ENCODE assay signal across 9 cellular contexts in the genomic region with DNA sequence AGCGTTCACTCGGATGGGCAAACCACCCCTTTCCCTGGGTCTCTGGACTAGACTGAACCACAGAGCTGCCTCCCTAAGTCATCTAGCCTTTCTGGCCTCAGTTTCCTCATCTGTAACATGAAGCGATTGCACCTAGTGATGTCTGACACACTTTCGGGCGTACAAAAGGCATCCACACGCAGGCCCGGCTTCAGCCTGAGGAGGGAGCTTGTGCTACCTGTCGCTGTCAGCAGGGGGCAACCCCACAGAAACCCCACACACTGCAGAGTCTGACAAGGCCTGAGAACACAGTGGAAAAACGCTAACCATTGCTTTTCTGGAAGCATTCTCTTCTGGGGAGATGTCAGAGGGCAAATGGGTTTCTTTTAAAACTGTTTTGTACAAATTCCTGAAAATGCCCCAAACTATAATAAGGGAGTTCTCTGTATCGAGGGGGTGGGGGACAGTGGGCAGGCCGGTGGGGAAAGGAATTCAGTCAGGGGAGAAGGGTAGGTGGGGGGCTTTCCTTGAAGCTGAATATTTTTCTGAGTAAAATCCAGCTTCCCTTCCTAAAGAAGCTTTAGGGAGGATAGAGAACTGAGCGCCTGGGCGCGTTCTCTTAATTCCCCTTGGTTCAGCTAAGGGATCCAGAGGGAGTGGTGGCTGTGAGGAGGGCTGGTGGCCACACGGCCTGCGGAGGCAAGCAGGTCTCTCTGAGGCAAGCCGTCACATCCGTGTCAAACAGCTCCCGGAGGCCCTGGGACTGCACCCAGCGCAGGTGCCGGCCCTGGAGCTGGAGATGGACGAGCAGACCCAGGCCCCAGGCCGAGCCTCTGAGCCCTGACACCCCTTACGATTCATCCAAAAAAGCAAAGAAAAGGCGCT. TPM values are rescaled to one million over a fixed set of nuclear protein-coding genes. Genes with fewer than 3 reads are reported as not detected.
DNase-seq lines count a peak whose midpoint lies in the region; ATAC-seq and TF ChIP-seq lines count a peak whose summit lies in the region.
"Had no signal": no experiment of that assay in that cellular context is flagged by ENCODE, and none has a peak within 500 bp of the region (broad histone marks: within the 10 kb centered on the region; RNA-seq: fewer than 3 reads in every experiment).

No MANE protein-coding gene starts in this region.

- intact Hi-C loops in posterior vena cava (cut with DNase I) = no loop called here

- H3K27me3 Mint-ChIP-seq in T-cell = no peaks in the 10 kb centered on the region

- peak; percentile 78 for TF ChIP-seq CTCF in astrocyte of the cerebellum (IDR thresholded peaks at IDR 0.05; ENCODE audit: low read depth, low read length, missing control alignments)

- peaks cover 3% of the 10 kb centered on the region; the same call in 1 of the 2 replicates for H3K27me3 ChIP-seq in iPS DF 6.9 (ENCODE audit: control insufficient read depth, insufficient read depth, low read length)

- POLR2A ChIA-PET in T-cell (lab: Charles Lee) = no interaction called here

- TF ChIP-seq RAD21 in Ishikawa (IDR thresholded peaks at IDR 0.05; ENCODE audit: low read depth) = peak; percentile 60

- H3K9me3 ChIP-seq in iPS DF 6.9 (ENCODE audit: control insufficient read depth, insufficient read depth, low read length) = no peaks in the 10 kb centered on the region

- no peak overlapping the region for H3K27ac Mint-ChIP-seq in T-cell

- ATAC-seq in GM21515 (IDR thresholded peaks at IDR 0.05; ENCODE audit: unreplicated experiment) = peak; percentile 85
- peak; percentile 57 to 75 (median 62) for ATAC-seq in T-cell (replicated peaks in 1 of 4)

- peak; percentile 69 for DNase-seq in ELR (ENCODE audit: low read depth)
- peak in 28 of 34 experiments; percentile 3 to 45 (median 26) for DNase-seq in T-cell
- no peak for DNase-seq in astrocyte of the cerebellum (ENCODE audit: low read depth)
- DNase-seq in iPS DF 6.9 (ENCODE audit: low read depth, low spot score) = peak; percentile 52
- peak; percentile 62 for DNase-seq in stimulated activated CD4-positive, alpha-beta T cell treated with anti-CD3 and anti-CD28 coated beads, Interleukin-1b, Interleukin-23, amount 100 ng/mL, for 48 hours
- no peak for DNase-seq in posterior vena cava (ENCODE audit: low spot score)

- TF ChIP-seq EP300 in Ishikawa (IDR thresholded peaks at IDR 0.05; ENCODE audit: borderline replicate concordance) = no peak

- H3K4me1 ChIP-seq in iPS DF 6.9 (ENCODE audit: control insufficient read depth, insufficient read depth, low read length) = peaks cover 2% of the 10 kb centered on the region; the same call in 1 of the 2 replicates

- no peaks in the 10 kb centered on the region for H3K9me3 Mint-ChIP-seq in T-cell
- H3K9me3 Mint-ChIP-seq: dendritic cell treated with granulocyte-macrophage colony-stimulating factor and Interleukin-4, amounts not matched to agents 40 ng/mL and 50 ng/mL, for 4 days had no signal

- CTCF ChIA-PET in T-cell (lab: Charles Lee) = interaction anchor here (0.6 to 1.1 kb wide), 5 partner anchors 9 to 879 kb away, joined by 3 to 7 read pairs (median 3); no protein-coding TSS in a partner anchor

- no peak overlapping the region for H3K27ac ChIP-seq in iPS DF 6.9 (ENCODE audit: low read length)

- H3K4me1 Mint-ChIP-seq in T-cell = no peaks in the 10 kb centered on the region

- H3K4me3 ChIP-seq in astrocyte of the cerebellum (ENCODE audit: low read depth, low read length) = no peak overlapping the region
- no peak overlapping the region for H3K4me3 ChIP-seq in iPS DF 6.9 (ENCODE audit: low read length)

- WGBS in iPS DF 6.9 (ENCODE audit: insufficient coverage, insufficient read length) = no CpG with 5 or more reads among the region's 25 CpGs

- no peaks in the 10 kb centered on the region for H3K36me3 ChIP-seq in iPS DF 6.9 (ENCODE audit: control insufficient read depth, insufficient read depth, low read length)

- no peak overlapping the region for H3K4me3 Mint-ChIP-seq in T-cell
- H3K4me3 Mint-ChIP-seq: dendritic cell treated with granulocyte-macrophage colony-stimulating factor and Interleukin-4, amounts not matched to agents 40 ng/mL and 50 ng/mL, for 4 days had no signal

- in situ Hi-C loops in astrocyte of the cerebellum (cut with HindIII; ENCODE audit: low sequenced_read_pairs) = no loop called here

- H3K36me3 Mint-ChIP-seq in T-cell = no peaks in the 10 kb centered on the region

TF ChIP-seq in Ishikawa, 13 proteins besides CTCF, POLR2A, EP300 and RAD21:
- TF ChIP-seq FOXM1 (IDR thresholded peaks at IDR 0.05; ENCODE audit: borderline replicate concordance, low read depth) = no peak
- TF ChIP-seq TAF1 (IDR thresholded peaks at IDR 0.05; ENCODE audit: low read depth) = no peak
- TF ChIP-seq YY1 (IDR thresholded peaks at IDR 0.05; ENCODE audit: low read depth) = no peak
- no peak for TF ChIP-seq ZBTB7A (IDR thresholded peaks at IDR 0.05; ENCODE audit: low read depth)
- TF ChIP-seq TCF12 (IDR thresholded peaks at IDR 0.05; ENCODE audit: low read depth) = no peak
- TF ChIP-seq TEAD4 (IDR thresholded peaks at IDR 0.05) = no peak
- no peak for TF ChIP-seq CEBPB (IDR thresholded peaks at IDR 0.05)
- no peak for TF ChIP-seq CREB1 (IDR thresholded peaks at IDR 0.05; ENCODE audit: low read depth)
- TF ChIP-seq, protein P1, sequence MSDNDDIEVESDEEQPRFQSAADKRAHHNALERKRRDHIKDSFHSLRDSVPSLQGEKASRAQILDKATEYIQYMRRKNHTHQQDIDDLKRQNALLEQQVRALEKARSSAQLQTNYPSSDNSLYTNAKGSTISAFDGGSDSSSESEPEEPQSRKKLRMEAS (IDR thresholded peaks at IDR 0.05) = no peak
- TF ChIP-seq, protein P2, sequence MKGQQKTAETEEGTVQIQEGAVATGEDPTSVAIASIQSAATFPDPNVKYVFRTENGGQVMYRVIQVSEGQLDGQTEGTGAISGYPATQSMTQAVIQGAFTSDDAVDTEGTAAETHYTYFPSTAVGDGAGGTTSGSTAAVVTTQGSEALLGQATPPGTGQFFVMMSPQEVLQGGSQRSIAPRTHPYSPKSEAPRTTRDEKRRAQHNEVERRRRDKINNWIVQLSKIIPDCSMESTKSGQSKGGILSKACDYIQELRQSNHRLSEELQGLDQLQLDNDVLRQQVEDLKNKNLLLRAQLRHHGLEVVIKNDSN (IDR thresholded peaks at IDR 0.05) = no peak
- TF ChIP-seq NFIC (IDR thresholded peaks at IDR 0.05) = no peak
- TF ChIP-seq, protein P3, sequence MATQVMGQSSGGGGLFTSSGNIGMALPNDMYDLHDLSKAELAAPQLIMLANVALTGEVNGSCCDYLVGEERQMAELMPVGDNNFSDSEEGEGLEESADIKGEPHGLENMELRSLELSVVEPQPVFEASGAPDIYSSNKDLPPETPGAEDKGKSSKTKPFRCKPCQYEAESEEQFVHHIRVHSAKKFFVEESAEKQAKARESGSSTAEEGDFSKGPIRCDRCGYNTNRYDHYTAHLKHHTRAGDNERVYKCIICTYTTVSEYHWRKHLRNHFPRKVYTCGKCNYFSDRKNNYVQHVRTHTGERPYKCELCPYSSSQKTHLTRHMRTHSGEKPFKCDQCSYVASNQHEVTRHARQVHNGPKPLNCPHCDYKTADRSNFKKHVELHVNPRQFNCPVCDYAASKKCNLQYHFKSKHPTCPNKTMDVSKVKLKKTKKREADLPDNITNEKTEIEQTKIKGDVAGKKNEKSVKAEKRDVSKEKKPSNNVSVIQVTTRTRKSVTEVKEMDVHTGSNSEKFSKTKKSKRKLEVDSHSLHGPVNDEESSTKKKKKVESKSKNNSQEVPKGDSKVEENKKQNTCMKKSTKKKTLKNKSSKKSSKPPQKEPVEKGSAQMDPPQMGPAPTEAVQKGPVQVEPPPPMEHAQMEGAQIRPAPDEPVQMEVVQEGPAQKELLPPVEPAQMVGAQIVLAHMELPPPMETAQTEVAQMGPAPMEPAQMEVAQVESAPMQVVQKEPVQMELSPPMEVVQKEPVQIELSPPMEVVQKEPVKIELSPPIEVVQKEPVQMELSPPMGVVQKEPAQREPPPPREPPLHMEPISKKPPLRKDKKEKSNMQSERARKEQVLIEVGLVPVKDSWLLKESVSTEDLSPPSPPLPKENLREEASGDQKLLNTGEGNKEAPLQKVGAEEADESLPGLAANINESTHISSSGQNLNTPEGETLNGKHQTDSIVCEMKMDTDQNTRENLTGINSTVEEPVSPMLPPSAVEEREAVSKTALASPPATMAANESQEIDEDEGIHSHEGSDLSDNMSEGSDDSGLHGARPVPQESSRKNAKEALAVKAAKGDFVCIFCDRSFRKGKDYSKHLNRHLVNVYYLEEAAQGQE (IDR thresholded peaks at IDR 0.05; ENCODE audit: low read depth) = no peak
- no peak for TF ChIP-seq EGR1 (IDR thresholded peaks at IDR 0.05)

RNA-seq across cellular contexts. Expression of a gene that starts 0.6 kb away (rescaled TPM):
- total RNA-seq in T-cell = not detected
- not detected for total RNA-seq in posterior vena cava

Comparison
In these comparisons a context has a peak if more than half of its experiments do, and no peak if none do; other contexts are left out.
1. DNase-seq: peak in ELR (single experiment), T-cell (28 of 34), iPS DF 6.9 (single experiment) and stimulated activated CD4-positive, alpha-beta T cell treated with anti-CD3 and anti-CD28 coated beads, Interleukin-1b, Interleukin-23, amount 100 ng/mL, for 48 hours (single experiment); none in astrocyte of the cerebellum (single experiment) and posterior vena cava (single experiment).